Comparison of ENCODE assay signal across 1 cellular context in genomic region chr5:141590127-141590526, GRCh38.
TF ChIP-seq lines count a peak whose summit lies in the region.

No MANE protein-coding gene starts in this region.

TF ChIP-seq in HepG2, 621 proteins besides CTCF, POLR2A, EP300 and RAD21 (continued from another document and continues in another):
- TF ChIP-seq ZSCAN31 (CRISPR knock-in tag; IDR thresholded peaks at IDR 0.05; ENCODE audit: low read depth): no peak
- TF ChIP-seq SALL1 (CRISPR knock-in tag; IDR thresholded peaks at IDR 0.05): peak; percentile 77; the same call in 1 of the 2 replicates
- TF ChIP-seq ZNF557 (CRISPR knock-in tag; IDR thresholded peaks at IDR 0.05): no peak
- TF ChIP-seq YEATS2 (CRISPR knock-in tag; IDR thresholded peaks at IDR 0.05; ENCODE audit: borderline replicate concordance): peak; percentile 47; the same call in 1 of the 2 replicates
- TF ChIP-seq RXRB (CRISPR knock-in tag; IDR thresholded peaks at IDR 0.05; ENCODE audit: borderline replicate concordance): peak; percentile 73
- no peak for TF ChIP-seq ZNF841 (CRISPR knock-in tag; IDR thresholded peaks at IDR 0.05; ENCODE audit: borderline replicate concordance)
- TF ChIP-seq ZNF562 (CRISPR knock-in tag; IDR thresholded peaks at IDR 0.05; ENCODE audit: borderline replicate concordance): no peak
- TF ChIP-seq ZNF282 (IDR thresholded peaks at IDR 0.05; ENCODE audit: partially characterized antibody): no peak
- peak; percentile 57 for TF ChIP-seq PITX1 (CRISPR knock-in tag; IDR thresholded peaks at IDR 0.05)
- TF ChIP-seq NFRKB (IDR thresholded peaks at IDR 0.05): no peak
- TF ChIP-seq TEAD3 (CRISPR knock-in tag; optimal IDR thresholded peaks at IDR 0.05; ENCODE audit: borderline replicate concordance): peak; percentile 62
- TF ChIP-seq PBX3 (CRISPR knock-in tag; IDR thresholded peaks at IDR 0.05; ENCODE audit: borderline replicate concordance): no peak
- no peak for TF ChIP-seq NR1H2 (CRISPR knock-in tag; IDR thresholded peaks at IDR 0.05; ENCODE audit: borderline replicate concordance, low read depth)
- no peak for TF ChIP-seq HDAC6 (IDR thresholded peaks at IDR 0.05; ENCODE audit: low read depth, low read length)
- 0 out of 2 replicates have a peak, but pooled peaks have one; percentile 22 for TF ChIP-seq ATF1 (CRISPR knock-in tag; IDR thresholded peaks at IDR 0.05)
- TF ChIP-seq ZEB1 (IDR thresholded peaks at IDR 0.05; ENCODE audit: insufficient replicate concordance, low read depth): no peak
- TF ChIP-seq PAX8 (CRISPR knock-in tag; IDR thresholded peaks at IDR 0.05; ENCODE audit: borderline replicate concordance): no peak
- TF ChIP-seq ELF1 (CRISPR knock-in tag; IDR thresholded peaks at IDR 0.05): 0 out of 2 replicates have a peak, but pooled peaks have one; percentile 37
- TF ChIP-seq SNAPC2 (CRISPR knock-in tag; IDR thresholded peaks at IDR 0.05): 0 out of 2 replicates have a peak, but pooled peaks have one; percentile 49
- TF ChIP-seq TAF15 (IDR thresholded peaks at IDR 0.05; ENCODE audit: low read depth, low read length, poor library complexity, severe bottlenecking): no peak
- 0 out of 2 replicates have a peak, but pooled peaks have one; percentile 45 for TF ChIP-seq ZNF331 (CRISPR knock-in tag; IDR thresholded peaks at IDR 0.05)
- TF ChIP-seq POGK (CRISPR knock-in tag; conservative IDR thresholded peaks at IDR 0.05): 0 out of 2 replicates have a peak, but pooled peaks have one; percentile 34
- no peak for TF ChIP-seq ZNF747 (CRISPR knock-in tag; IDR thresholded peaks at IDR 0.05; ENCODE audit: borderline replicate concordance)
- TF ChIP-seq, protein P1, sequence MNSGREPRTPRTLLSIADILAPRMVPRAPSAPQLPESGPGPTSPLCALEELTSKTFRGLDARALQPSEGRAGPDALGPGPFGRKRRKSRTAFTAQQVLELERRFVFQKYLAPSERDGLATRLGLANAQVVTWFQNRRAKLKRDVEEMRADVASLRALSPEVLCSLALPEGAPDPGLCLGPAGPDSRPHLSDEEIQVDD (CRISPR knock-in tag; IDR thresholded peaks at IDR 0.05; ENCODE audit: borderline replicate concordance): no peak
- TF ChIP-seq MBD4 (IDR thresholded peaks at IDR 0.05; ENCODE audit: borderline replicate concordance, low read length): no peak; the same call in 1 of the 2 replicates
- TF ChIP-seq, protein P2, sequence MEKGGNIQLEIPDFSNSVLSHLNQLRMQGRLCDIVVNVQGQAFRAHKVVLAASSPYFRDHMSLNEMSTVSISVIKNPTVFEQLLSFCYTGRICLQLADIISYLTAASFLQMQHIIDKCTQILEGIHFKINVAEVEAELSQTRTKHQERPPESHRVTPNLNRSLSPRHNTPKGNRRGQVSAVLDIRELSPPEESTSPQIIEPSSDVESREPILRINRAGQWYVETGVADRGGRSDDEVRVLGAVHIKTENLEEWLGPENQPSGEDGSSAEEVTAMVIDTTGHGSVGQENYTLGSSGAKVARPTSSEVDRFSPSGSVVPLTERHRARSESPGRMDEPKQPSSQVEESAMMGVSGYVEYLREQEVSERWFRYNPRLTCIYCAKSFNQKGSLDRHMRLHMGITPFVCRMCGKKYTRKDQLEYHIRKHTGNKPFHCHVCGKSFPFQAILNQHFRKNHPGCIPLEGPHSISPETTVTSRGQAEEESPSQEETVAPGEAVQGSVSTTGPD (CRISPR knock-in tag; IDR thresholded peaks at IDR 0.05): peak; percentile 84; the same call in 1 of the 2 replicates
- TF ChIP-seq HMGA1 (CRISPR knock-in tag; conservative IDR thresholded peaks at IDR 0.05): no peak
- no peak for TF ChIP-seq ZNF446 (CRISPR knock-in tag; IDR thresholded peaks at IDR 0.05)
- no peak for TF ChIP-seq ZFP90 (CRISPR knock-in tag; IDR thresholded peaks at IDR 0.05; ENCODE audit: borderline replicate concordance)
- TF ChIP-seq, protein P3, sequence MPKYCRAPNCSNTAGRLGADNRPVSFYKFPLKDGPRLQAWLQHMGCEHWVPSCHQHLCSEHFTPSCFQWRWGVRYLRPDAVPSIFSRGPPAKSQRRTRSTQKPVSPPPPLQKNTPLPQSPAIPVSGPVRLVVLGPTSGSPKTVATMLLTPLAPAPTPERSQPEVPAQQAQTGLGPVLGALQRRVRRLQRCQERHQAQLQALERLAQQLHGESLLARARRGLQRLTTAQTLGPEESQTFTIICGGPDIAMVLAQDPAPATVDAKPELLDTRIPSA (CRISPR knock-in tag; IDR thresholded peaks at IDR 0.05; ENCODE audit: borderline replicate concordance): no peak
- TF ChIP-seq, protein P4, sequence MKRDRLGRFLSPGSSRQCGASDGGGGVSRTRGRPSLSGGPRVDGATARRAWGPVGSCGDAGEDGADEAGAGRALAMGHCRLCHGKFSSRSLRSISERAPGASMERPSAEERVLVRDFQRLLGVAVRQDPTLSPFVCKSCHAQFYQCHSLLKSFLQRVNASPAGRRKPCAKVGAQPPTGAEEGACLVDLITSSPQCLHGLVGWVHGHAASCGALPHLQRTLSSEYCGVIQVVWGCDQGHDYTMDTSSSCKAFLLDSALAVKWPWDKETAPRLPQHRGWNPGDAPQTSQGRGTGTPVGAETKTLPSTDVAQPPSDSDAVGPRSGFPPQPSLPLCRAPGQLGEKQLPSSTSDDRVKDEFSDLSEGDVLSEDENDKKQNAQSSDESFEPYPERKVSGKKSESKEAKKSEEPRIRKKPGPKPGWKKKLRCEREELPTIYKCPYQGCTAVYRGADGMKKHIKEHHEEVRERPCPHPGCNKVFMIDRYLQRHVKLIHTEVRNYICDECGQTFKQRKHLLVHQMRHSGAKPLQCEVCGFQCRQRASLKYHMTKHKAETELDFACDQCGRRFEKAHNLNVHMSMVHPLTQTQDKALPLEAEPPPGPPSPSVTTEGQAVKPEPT (CRISPR knock-in tag; IDR thresholded peaks at IDR 0.05; ENCODE audit: low read depth): no peak
- no peak for TF ChIP-seq ETV6 (CRISPR knock-in tag; conservative IDR thresholded peaks at IDR 0.05)
- peak; percentile 47; the same call in 1 of the 2 replicates for TF ChIP-seq MAX (IDR thresholded peaks at IDR 0.05)
- TF ChIP-seq MTA1 (CRISPR knock-in tag; IDR thresholded peaks at IDR 0.05; ENCODE audit: borderline replicate concordance): no peak
- TF ChIP-seq, protein P5, sequence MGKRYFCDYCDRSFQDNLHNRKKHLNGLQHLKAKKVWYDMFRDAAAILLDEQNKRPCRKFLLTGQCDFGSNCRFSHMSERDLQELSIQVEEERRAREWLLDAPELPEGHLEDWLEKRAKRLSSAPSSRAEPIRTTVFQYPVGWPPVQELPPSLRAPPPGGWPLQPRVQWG (CRISPR knock-in tag; IDR thresholded peaks at IDR 0.05; ENCODE audit: borderline replicate concordance, low read depth): no peak
- peak; percentile 57; the same call in 1 of the 2 replicates for TF ChIP-seq POGZ (CRISPR knock-in tag; IDR thresholded peaks at IDR 0.05)
- TF ChIP-seq KLF6 (CRISPR knock-in tag; IDR thresholded peaks at IDR 0.05): no peak
- TF ChIP-seq, protein P6, sequence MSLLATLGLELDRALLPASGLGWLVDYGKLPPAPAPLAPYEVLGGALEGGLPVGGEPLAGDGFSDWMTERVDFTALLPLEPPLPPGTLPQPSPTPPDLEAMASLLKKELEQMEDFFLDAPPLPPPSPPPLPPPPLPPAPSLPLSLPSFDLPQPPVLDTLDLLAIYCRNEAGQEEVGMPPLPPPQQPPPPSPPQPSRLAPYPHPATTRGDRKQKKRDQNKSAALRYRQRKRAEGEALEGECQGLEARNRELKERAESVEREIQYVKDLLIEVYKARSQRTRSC (CRISPR knock-in tag; IDR thresholded peaks at IDR 0.05; ENCODE audit: low read depth): no peak
- TF ChIP-seq NFE2L1 (CRISPR knock-in tag; IDR thresholded peaks at IDR 0.05; ENCODE audit: borderline replicate concordance): no peak
- no peak for TF ChIP-seq ZNF101 (CRISPR knock-in tag; IDR thresholded peaks at IDR 0.05; ENCODE audit: borderline replicate concordance, low read depth)
- peak; percentile 57; the same call in 1 of the 2 replicates for TF ChIP-seq LCORL (IDR thresholded peaks at IDR 0.05)
- peak; percentile 82; the same call in 1 of the 2 replicates for TF ChIP-seq LCORL (CRISPR knock-in tag; IDR thresholded peaks at IDR 0.05)
- peak; percentile 80 for TF ChIP-seq TRIM24 (CRISPR knock-in tag; IDR thresholded peaks at IDR 0.05)
- TF ChIP-seq MIXL1 (CRISPR knock-in tag; IDR thresholded peaks at IDR 0.05): peak; percentile 86
- peak; percentile 49 for TF ChIP-seq TBL1XR1 (IDR thresholded peaks at IDR 0.05; ENCODE audit: borderline replicate concordance, low read length, partially characterized antibody)
- no peak for TF ChIP-seq ZBTB40 (IDR thresholded peaks at IDR 0.05)
- TF ChIP-seq ZBTB40 (CRISPR knock-in tag; IDR thresholded peaks at IDR 0.05): no peak
- no peak for TF ChIP-seq PCBP1 (IDR thresholded peaks at IDR 0.05; ENCODE audit: borderline replicate concordance, low read depth, low read length)
- no peak for TF ChIP-seq IKZF4 (CRISPR knock-in tag; IDR thresholded peaks at IDR 0.05; ENCODE audit: borderline replicate concordance, low read depth, not compliant biosample characterization)
- TF ChIP-seq ZNF296 (CRISPR knock-in tag; conservative IDR thresholded peaks at IDR 0.05): no peak
- peak; percentile 86 for TF ChIP-seq NR2F2 (IDR thresholded peaks at IDR 0.05; ENCODE audit: borderline replicate concordance, low read depth)
- TF ChIP-seq PTBP1 (IDR thresholded peaks at IDR 0.05; ENCODE audit: low read depth, low read length, poor library complexity, severe bottlenecking): no peak
